Comparison of ENCODE assay signal across 1 cellular context in the genomic region with DNA sequence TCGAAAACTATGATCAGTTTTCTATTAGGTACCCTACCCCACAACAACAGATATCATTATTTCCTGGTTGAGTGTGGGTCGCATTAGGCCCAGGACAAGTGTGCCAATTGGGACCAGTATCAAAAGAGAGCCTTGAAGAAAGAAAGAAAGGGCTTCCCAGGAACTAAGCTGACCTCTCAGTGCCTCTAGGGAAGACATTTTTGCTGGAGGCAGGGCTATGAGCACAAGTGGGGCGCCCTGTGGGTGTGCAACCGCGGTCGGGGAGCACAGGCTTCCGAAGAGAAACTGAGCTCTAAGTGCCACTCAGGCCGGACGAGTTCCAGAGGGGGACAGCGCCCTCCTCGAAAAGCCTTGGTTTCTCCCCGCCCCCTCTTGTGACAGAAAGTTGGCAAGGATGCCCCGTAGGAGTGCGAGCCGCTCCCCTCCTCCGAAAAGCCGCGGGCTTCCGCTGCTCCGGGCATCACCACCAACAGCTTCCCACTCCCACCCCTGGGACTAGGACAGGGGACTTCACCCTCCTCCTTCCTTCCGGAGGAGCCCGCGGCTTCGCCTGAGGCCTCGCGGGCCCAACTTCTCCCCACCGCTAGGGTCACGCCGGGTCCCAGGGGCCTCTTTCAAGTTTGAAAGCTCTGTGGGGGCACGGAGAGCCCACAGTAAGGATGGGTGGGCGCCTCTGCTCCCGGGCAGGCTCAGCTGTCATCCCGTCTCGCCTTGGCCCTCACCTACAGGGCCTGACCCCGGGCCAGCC.
TF ChIP-seq lines count a peak whose summit lies in the region.

No MANE protein-coding gene starts in this region.

TF ChIP-seq in SK-N-SH, 30 proteins besides CTCF, POLR2A, EP300 and RAD21 (continued from another document):
- TF ChIP-seq, protein P1, sequence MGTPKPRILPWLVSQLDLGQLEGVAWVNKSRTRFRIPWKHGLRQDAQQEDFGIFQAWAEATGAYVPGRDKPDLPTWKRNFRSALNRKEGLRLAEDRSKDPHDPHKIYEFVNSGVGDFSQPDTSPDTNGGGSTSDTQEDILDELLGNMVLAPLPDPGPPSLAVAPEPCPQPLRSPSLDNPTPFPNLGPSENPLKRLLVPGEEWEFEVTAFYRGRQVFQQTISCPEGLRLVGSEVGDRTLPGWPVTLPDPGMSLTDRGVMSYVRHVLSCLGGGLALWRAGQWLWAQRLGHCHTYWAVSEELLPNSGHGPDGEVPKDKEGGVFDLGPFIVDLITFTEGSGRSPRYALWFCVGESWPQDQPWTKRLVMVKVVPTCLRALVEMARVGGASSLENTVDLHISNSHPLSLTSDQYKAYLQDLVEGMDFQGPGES (IDR thresholded peaks at IDR 0.05; ENCODE audit: low read depth, low read length): no peak
- TF ChIP-seq, protein P2, sequence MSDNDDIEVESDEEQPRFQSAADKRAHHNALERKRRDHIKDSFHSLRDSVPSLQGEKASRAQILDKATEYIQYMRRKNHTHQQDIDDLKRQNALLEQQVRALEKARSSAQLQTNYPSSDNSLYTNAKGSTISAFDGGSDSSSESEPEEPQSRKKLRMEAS (IDR thresholded peaks at IDR 0.05; ENCODE audit: low read depth): no peak
- TF ChIP-seq NFIC (IDR thresholded peaks at IDR 0.05; ENCODE audit: borderline replicate concordance): peak; percentile 44; the same call in 1 of the 2 replicates
- no peak for TF ChIP-seq SIN3A (IDR thresholded peaks at IDR 0.05; ENCODE audit: borderline replicate concordance, low read depth, low read length)
- no peak for TF ChIP-seq RCOR1 (IDR thresholded peaks at IDR 0.05; ENCODE audit: low read length)
- TF ChIP-seq TEAD4 (IDR thresholded peaks at IDR 0.05; ENCODE audit: borderline replicate concordance, insufficient read depth): no peak
- no peak for TF ChIP-seq NRF1 (IDR thresholded peaks at IDR 0.05; ENCODE audit: low read depth, low read length)
- TF ChIP-seq ZBTB33 (IDR thresholded peaks at IDR 0.05; ENCODE audit: borderline replicate concordance, low read depth): no peak
- TF ChIP-seq GATA2 (CRISPR knock-in tag; IDR thresholded peaks at IDR 0.05): no peak
- TF ChIP-seq RFX5 (IDR thresholded peaks at IDR 0.05; ENCODE audit: low read length): no peak
- no peak for TF ChIP-seq RXRA (IDR thresholded peaks at IDR 0.05; ENCODE audit: borderline replicate concordance, low read depth)
- TF ChIP-seq REST (IDR thresholded peaks at IDR 0.05; ENCODE audit: low read depth, low read length): no peak
- no peak for TF ChIP-seq TCF12 (IDR thresholded peaks at IDR 0.05)
- no peak for TF ChIP-seq YY1 (IDR thresholded peaks at IDR 0.05; ENCODE audit: low read depth)
- no peak for TF ChIP-seq JUND (IDR thresholded peaks at IDR 0.05)
- peak; percentile 17; the same call in 1 of the 2 replicates for TF ChIP-seq PBX3 (IDR thresholded peaks at IDR 0.05)
- TF ChIP-seq FOXJ3 (CRISPR knock-in tag; IDR thresholded peaks at IDR 0.05): no peak
- TF ChIP-seq, protein P3, sequence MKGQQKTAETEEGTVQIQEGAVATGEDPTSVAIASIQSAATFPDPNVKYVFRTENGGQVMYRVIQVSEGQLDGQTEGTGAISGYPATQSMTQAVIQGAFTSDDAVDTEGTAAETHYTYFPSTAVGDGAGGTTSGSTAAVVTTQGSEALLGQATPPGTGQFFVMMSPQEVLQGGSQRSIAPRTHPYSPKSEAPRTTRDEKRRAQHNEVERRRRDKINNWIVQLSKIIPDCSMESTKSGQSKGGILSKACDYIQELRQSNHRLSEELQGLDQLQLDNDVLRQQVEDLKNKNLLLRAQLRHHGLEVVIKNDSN (IDR thresholded peaks at IDR 0.05; ENCODE audit: borderline replicate concordance, low read depth): no peak
- TF ChIP-seq GABPA (IDR thresholded peaks at IDR 0.05; ENCODE audit: low read depth): no peak
- no peak for TF ChIP-seq USF2 (IDR thresholded peaks at IDR 0.05; ENCODE audit: borderline replicate concordance, low read depth, low read length)
- TF ChIP-seq FOXM1 (IDR thresholded peaks at IDR 0.05; ENCODE audit: low read depth): no peak
- no peak for TF ChIP-seq MXI1 (IDR thresholded peaks at IDR 0.05; ENCODE audit: low read depth, low read length)
TF ChIP-seq in SK-N-SH: peak in this region for 3.
